Comparison of ENCODE assay signal across 13 cellular contexts in genomic region chr6:119209452-119210205, GRCh38.
DNase-seq lines count a peak whose midpoint lies in the region; ATAC-seq and TF ChIP-seq lines count a peak whose summit lies in the region.
"Had no signal": no experiment of that assay in that cellular context is flagged by ENCODE, and none has a peak within 500 bp of the region (broad histone marks: within the 10 kb centered on the region; RNA-seq: fewer than 3 reads in every experiment).

No MANE protein-coding gene starts in this region.

- no peaks in the 10 kb centered on the region for H3K27me3 Mint-ChIP-seq in Calu3 (ENCODE audit: unreplicated experiment)
- H3K27me3 Mint-ChIP-seq: activated naive CD8-positive, alpha-beta T cell had no signal

- H3K36me3 ChIP-seq in tibial artery, result peaks cover 0 to 1% (median 0%) of the 10 kb centered on the region in 3 donors
- H3K36me3 ChIP-seq: colonic mucosa, gastrocnemius medialis had no signal

- intact Hi-C loops in Calu3 (cut with micrococcal nuclease; ENCODE audit: unreplicated experiment) (no loop called here), head of caudate nucleus (cut with DNase I) (no loop called here), tibial artery (cut with DNase I; ENCODE audit: low total_unique reads) (no loop called here)

- peaks cover 13% of the 10 kb centered on the region for H3K4me1 Mint-ChIP-seq in Calu3 (ENCODE audit: low read depth, unreplicated experiment)

- peaks cover 0 to 3% (median 2%) of the 10 kb centered on the region in 4 donors for H3K4me1 ChIP-seq in tibial artery
- H3K4me1 ChIP-seq: A549, colonic mucosa, gastrocnemius medialis had no signal

- peak; percentile 65 for ATAC-seq in GM21360 (IDR thresholded peaks at IDR 0.05; ENCODE audit: unreplicated experiment)
- ATAC-seq in HG03460 (IDR thresholded peaks at IDR 0.05; ENCODE audit: unreplicated experiment), result peak; percentile 33
- no peak for ATAC-seq in HG03175 (IDR thresholded peaks at IDR 0.05; ENCODE audit: unreplicated experiment)
- ATAC-seq: A549 had no signal

- CTCF ChIA-PET in Calu3 (lab: Charles Lee) (interaction anchor here (0.6 to 1.0 kb wide), 2 partner anchors 24 to 49 kb away, joined by 3 read pairs; no protein-coding TSS in a partner anchor), GM10248 (lab: Yijun Ruan, JAX) (interaction anchor here (0.9 to 3.4 kb wide), 6 partner anchors 9 to 61 kb away, joined by 3 to 8 read pairs (median 5); no protein-coding TSS in a partner anchor)

- H3K36me3 Mint-ChIP-seq in Calu3 (ENCODE audit: insufficient read depth, unreplicated experiment), result no peaks in the 10 kb centered on the region

- DNase-seq in Calu3, result no peak
- DNase-seq in fibroblast of peridontal ligament (ENCODE audit: extremely low read depth), result peak; percentile 36
- DNase-seq in GM10248 (ENCODE audit: extremely low spot score), result no peak
- no peak for DNase-seq in head of caudate nucleus
- DNase-seq in tibial artery, result no peak
- DNase-seq: colonic mucosa, gastrocnemius medialis had no signal

- H3K27ac Mint-ChIP-seq in Calu3 (ENCODE audit: unreplicated experiment), result peak overlapping the region; percentile 47
- H3K27ac Mint-ChIP-seq: activated naive CD8-positive, alpha-beta T cell; T-helper 1 cell treated with Interleukin-12 subunit alpha and Interleukin-12 subunit beta and Interleukin-4 antibody, amounts not matched to agents 30 μg/mL and 1 μg/mL, for 36 hours had no signal

- no TSS peak for BruUV-seq in Calu3 (replicated peaks; lab: Mats Ljungman, UMichigan)

- H3K9me3 Mint-ChIP-seq in Calu3 (ENCODE audit: low read depth, unreplicated experiment), result no peaks in the 10 kb centered on the region
- H3K9me3 Mint-ChIP-seq: T-helper 1 cell treated with Interleukin-12 subunit alpha and Interleukin-12 subunit beta and Interleukin-4 antibody, amounts not matched to agents 30 μg/mL and 1 μg/mL, for 36 hours had no signal

- POLR2A ChIA-PET in GM10248 (lab: Yijun Ruan, JAX), result no interaction called here

- H3K27ac ChIP-seq in tibial artery, result no peak overlapping the region
- H3K27ac ChIP-seq: A549, colonic mucosa, gastrocnemius medialis had no signal

- no peak overlapping the region for H3K4me3 Mint-ChIP-seq in Calu3 (ENCODE audit: low read depth, unreplicated experiment)
- H3K4me3 Mint-ChIP-seq: activated naive CD8-positive, alpha-beta T cell; T-helper 1 cell treated with Interleukin-12 subunit alpha and Interleukin-12 subunit beta and Interleukin-4 antibody, amounts not matched to agents 30 μg/mL and 1 μg/mL, for 36 hours had no signal

- no peak for TF ChIP-seq CTCF in Calu3 (IDR thresholded peaks at IDR 0.05; ENCODE audit: unreplicated experiment)
- no peak for TF ChIP-seq CTCF in GM10248 (IDR thresholded peaks at IDR 0.05; ENCODE audit: control extremely low read depth, extremely low read depth, low read depth, missing control alignments)
- TF ChIP-seq CTCF in tibial artery (IDR thresholded peaks at IDR 0.05), result no peak

- H3K4me3 ChIP-seq in tibial artery, result no peak overlapping the region
- H3K4me3 ChIP-seq: A549, colonic mucosa, gastrocnemius medialis had no signal

- H3K27me3 ChIP-seq in tibial artery, result no peaks in the 10 kb centered on the region
- H3K27me3 ChIP-seq: colonic mucosa, gastrocnemius medialis had no signal

- no peaks in the 10 kb centered on the region for H3K9me3 ChIP-seq in tibial artery
- H3K9me3 ChIP-seq: A549, colonic mucosa, gastrocnemius medialis had no signal
